Comparison of ENCODE assay signal across 14 cellular contexts in genomic region chr6:7640607-7641577, GRCh38. TPM values are rescaled to one million over a fixed set of nuclear protein-coding genes. Genes with fewer than 3 reads are reported as not detected.
DNase-seq lines count a peak whose midpoint lies in the region; ATAC-seq, FAIRE-seq and TF ChIP-seq lines count a peak whose summit lies in the region.
"Had no signal": no experiment of that assay in that cellular context is flagged by ENCODE, and none has a peak within 500 bp of the region (broad histone marks: within the 10 kb centered on the region; RNA-seq: fewer than 3 reads in every experiment).

No MANE protein-coding gene starts in this region.

- peak overlapping the region; percentile 30 for H2AFZ ChIP-seq in keratinocyte (ENCODE audit: control insufficient read depth, low read length)

- no peaks in the 10 kb centered on the region for H3K9me3 ChIP-seq in keratinocyte (ENCODE audit: control insufficient read depth, low read depth, low read length)
- H3K9me3 ChIP-seq: gastroesophageal sphincter, sigmoid colon had no signal

- H3K36me3 ChIP-seq in keratinocyte (ENCODE audit: control insufficient read depth in 2 of 2, extremely low read depth in 1 of 2, insufficient read depth in 2 of 2, low read length in 2 of 2), result no peaks in the 10 kb centered on the region
- H3K36me3 ChIP-seq: gastroesophageal sphincter, sigmoid colon had no signal

- H3K4me3 ChIP-seq in keratinocyte (ENCODE audit: control insufficient read depth in 2 of 3, extremely low read depth in 1 of 3, insufficient read depth in 2 of 3, low read depth in 1 of 3, low read length in 3 of 3), result peak overlapping the region in 1 of 3 experiments; percentile 22
- H3K4me3 ChIP-seq: gastroesophageal sphincter, GM12878, sigmoid colon had no signal

- H3K4me1 ChIP-seq in keratinocyte (ENCODE audit: control insufficient read depth, extremely low read depth, insufficient read depth, low read length), result peaks cover 34% of the 10 kb centered on the region
- H3K4me1 ChIP-seq: gastroesophageal sphincter, sigmoid colon had no signal

- no peak overlapping the region for H3K4me3 Mint-ChIP-seq in activated CD8-positive, alpha-beta T cell treated with anti-CD3 and anti-CD28 coated beads, Interleukin-2, amount 10 ng/mL, durations not matched to agents 7 days and 5 days
- H3K4me3 Mint-ChIP-seq: CD4-positive, CD25-positive, alpha-beta regulatory T cell had no signal

- peaks cover 9% of the 10 kb centered on the region for H3K27me3 Mint-ChIP-seq in activated CD8-positive, alpha-beta T cell treated with anti-CD3 and anti-CD28 coated beads, Interleukin-2, amount 10 ng/mL, durations not matched to agents 7 days and 5 days (ENCODE audit: low read depth)

- H3K9ac ChIP-seq in keratinocyte (ENCODE audit: control insufficient read depth, extremely low read depth, insufficient read depth, low read length), result peak overlapping the region; percentile 19
- H3K9ac ChIP-seq: KMS-11 had no signal

- dilution Hi-C loops in keratinocyte (cut with MboI; ENCODE audit: extremely low pct_ligation_motif_present, low sequenced_read_pairs), result no loop called here

- POLR2A ChIA-PET in activated CD8-positive, alpha-beta T cell treated with anti-CD3 and anti-CD28 coated beads, Interleukin-2, amount 10 ng/mL, durations not matched to agents 7 days and 5 days (lab: Charles Lee), result no interaction called here

- no peak overlapping the region for H3K27ac Mint-ChIP-seq in activated CD8-positive, alpha-beta T cell treated with anti-CD3 and anti-CD28 coated beads, Interleukin-2, amount 10 ng/mL, durations not matched to agents 7 days and 5 days
- H3K27ac Mint-ChIP-seq: CD4-positive, CD25-positive, alpha-beta regulatory T cell had no signal

- FAIRE-seq in keratinocyte (lab: Jason Lieb, UNC), result peak; percentile 98
- FAIRE-seq: GM12878 had no signal

- H3K4me2 ChIP-seq in keratinocyte (ENCODE audit: control insufficient read depth, extremely low read depth, insufficient read depth, low read depth, low read length), result peak overlapping the region; percentile 66
- H3K4me2 ChIP-seq: KMS-11 had no signal

- no peaks in the 10 kb centered on the region for H3K9me3 Mint-ChIP-seq in activated CD8-positive, alpha-beta T cell treated with anti-CD3 and anti-CD28 coated beads, Interleukin-2, amount 10 ng/mL, durations not matched to agents 7 days and 5 days (ENCODE audit: insufficient read depth)

- CTCF ChIA-PET in activated CD8-positive, alpha-beta T cell treated with anti-CD3 and anti-CD28 coated beads, Interleukin-2, amount 10 ng/mL, durations not matched to agents 7 days and 5 days (lab: Charles Lee), result no interaction called here

- DNase-seq in AG08396 (ENCODE audit: low spot score), result peak; percentile 22
- peak; percentile 12 for DNase-seq in HT-29 (ENCODE audit: low spot score)
- DNase-seq in astrocyte of the hippocampus (ENCODE audit: low read depth, low spot score), result peak; percentile 65
- peak; percentile 90 for DNase-seq in keratinocyte (ENCODE audit: low read depth, low spot score)
- DNase-seq in germinal center (ENCODE audit: low spot score), result no peak
- no peak for DNase-seq in NOMO-1 (lab: John Stamatoyannopoulos, UW; ENCODE audit: unreplicated experiment in 2 of 2)
- no peak for DNase-seq in NCI-H2107 (lab: John Stamatoyannopoulos, UW)
- no peak for DNase-seq in activated CD8-positive, alpha-beta T cell treated with anti-CD3 and anti-CD28 coated beads, Interleukin-2, amount 10 ng/mL, durations not matched to agents 7 days and 5 days
- DNase-seq: CD4-positive, CD25-positive, alpha-beta regulatory T cell; midbrain; sigmoid colon had no signal

- no peaks in the 10 kb centered on the region for H3K79me2 ChIP-seq in keratinocyte (ENCODE audit: control insufficient read depth, insufficient read depth, low read length)

- H4K20me1 ChIP-seq in keratinocyte (ENCODE audit: control insufficient read depth, extremely low read depth, insufficient read depth, low read length), result no peaks in the 10 kb centered on the region

- no peak for ATAC-seq in activated CD8-positive, alpha-beta T cell treated with anti-CD3 and anti-CD28 coated beads, Interleukin-2, amount 10 ng/mL, durations not matched to agents 7 days and 5 days
- ATAC-seq: gastroesophageal sphincter, GM12878 had no signal

- TF ChIP-seq CTCF in keratinocyte (optimal IDR thresholded peaks at IDR 0.05 in 1 of 3, IDR thresholded peaks at IDR 0.05 in 1 of 3, conservative IDR thresholded peaks at IDR 0.05 in 1 of 3; ENCODE audit: extremely low read depth in 1 of 3, insufficient read depth in 2 of 3, low read length in 3 of 3), result peak in 2 of 3 experiments; percentile 20 to 34

- H3K27ac ChIP-seq in keratinocyte (ENCODE audit: control insufficient read depth, insufficient read depth, low read length), result peak overlapping the region; percentile 66
- H3K27ac ChIP-seq: gastroesophageal sphincter, KMS-11, sigmoid colon had no signal

- no peaks in the 10 kb centered on the region for H3K9me1 ChIP-seq in keratinocyte (ENCODE audit: control insufficient read depth, extremely low read depth, insufficient read depth, low read length)

- no peaks in the 10 kb centered on the region for H3K4me1 Mint-ChIP-seq in activated CD8-positive, alpha-beta T cell treated with anti-CD3 and anti-CD28 coated beads, Interleukin-2, amount 10 ng/mL, durations not matched to agents 7 days and 5 days (ENCODE audit: low read depth)
- H3K4me1 Mint-ChIP-seq: CD4-positive, CD25-positive, alpha-beta regulatory T cell had no signal

- no peaks in the 10 kb centered on the region for H3K36me3 Mint-ChIP-seq in activated CD8-positive, alpha-beta T cell treated with anti-CD3 and anti-CD28 coated beads, Interleukin-2, amount 10 ng/mL, durations not matched to agents 7 days and 5 days (ENCODE audit: low read depth)
- H3K36me3 Mint-ChIP-seq: CD4-positive, CD25-positive, alpha-beta regulatory T cell had no signal

- no peaks in the 10 kb centered on the region for H3K27me3 ChIP-seq in keratinocyte (ENCODE audit: control insufficient read depth, extremely low read depth, insufficient read depth, low read length)
- H3K27me3 ChIP-seq: gastroesophageal sphincter, sigmoid colon had no signal

RNA-seq across cellular contexts. Expression of gene SNRNP48, which starts 50.9 kb away (rescaled TPM):
- 7.6 and 9.3 TPM in 2 replicates for total RNA-seq in HT-29 (2014; rRNA removed; shearing (Covaris generic))
- polyA plus RNA-seq in keratinocyte, result 5.9 to 12.2 TPM (median 6.1 TPM) in 3 replicates
- polyA plus RNA-seq in keratinocyte (2011; ENCODE audit: low read depth), result 25.0 TPM
- polyA plus RNA-seq in keratinocyte (2011; cell fraction: cytosol; rRNA removed), result 3.5 and 7.5 TPM in 2 replicates
- 7.5 and 10.1 TPM in 2 replicates for polyA plus RNA-seq in keratinocyte (2011; cell fraction: nucleus; rRNA removed)
- polyA plus RNA-seq in keratinocyte (2012; ENCODE audit: low replicate concordance), result 7.1 and 8.8 TPM in 2 replicates
- 1.7 to 7.5 TPM (median 4.0 TPM) in 3 replicates for polyA minus RNA-seq in keratinocyte
- 5.9 TPM for polyA minus RNA-seq in keratinocyte (2011; cell fraction: cytosol; rRNA and poly(A)+ RNA removed)
- polyA minus RNA-seq in keratinocyte (2011; cell fraction: nucleus; rRNA and poly(A)+ RNA removed), result 3.8 and 8.3 TPM in 2 replicates
- 10 to 100 TPM; 16.5 to 19.7 TPM for total RNA-seq in activated CD8-positive, alpha-beta T cell treated with anti-CD3 and anti-CD28 coated beads, Interleukin-2, amount 10 ng/mL, durations not matched to agents 7 days and 5 days

Comparison
In these comparisons a context has a peak if more than half of its experiments do, and no peak if none do; other contexts are left out.
1. DNase-seq: peak in AG08396 (single experiment), HT-29 (single experiment), astrocyte of the hippocampus (single experiment) and keratinocyte (single experiment); none in germinal center (single experiment), NOMO-1 (0 of 2), NCI-H2107 (single experiment) and activated CD8-positive, alpha-beta T cell treated with anti-CD3 and anti-CD28 coated beads, Interleukin-2, amount 10 ng/mL, durations not matched to agents 7 days and 5 days (single experiment).